12 cellular contexts compared by ENCODE assay signal in genomic region chr17:61641715-61642114, GRCh38. TPM values are rescaled to one million over a fixed set of nuclear protein-coding genes. Genes with fewer than 3 reads are reported as not detected.
"Had no signal": no experiment of that assay in that cellular context is flagged by ENCODE, and none has a peak within 500 bp of the region (broad histone marks: within the 10 kb centered on the region; RNA-seq: fewer than 3 reads in every experiment).

No MANE protein-coding gene starts in this region.

- H2AFZ ChIP-seq: GM23248 had no signal

- FAIRE-seq: HTR-8/SVneo had no signal

- DNase-seq: GM23248, GOT3, H7, HFFc6, IMR-90, KBM-7 had no signal

- ATAC-seq: HCT116 had no signal

- H3K36me3 ChIP-seq: HAP-1 had no signal

- H3K4me3 ChIP-seq: GM23248, HAP-1 had no signal

- H3K4me1 ChIP-seq: HAP-1 had no signal

- H3K9ac ChIP-seq: GM23248, KMS-11 had no signal

- H3K27ac ChIP-seq: GM23248, KMS-11 had no signal

- H3K9me3 ChIP-seq: HAP-1 had no signal

- H3K4me2 ChIP-seq: KMS-11 had no signal

RNA-seq across cellular contexts. Expression of gene NACA2, which starts 50.7 kb away (rescaled TPM):
- total RNA-seq: GM23248, H4, H7, HFFc6, HT-29, IMR-90 had no signal
- polyA plus RNA-seq: GM23248, IMR-90 had no signal
